22 cellular contexts compared by ENCODE assay signal in genomic region chr9:30713279-30713678, GRCh38.
"Had no signal": no experiment of that assay in that cellular context is flagged by ENCODE, and none has a peak within 500 bp of the region (broad histone marks: within the 10 kb centered on the region; RNA-seq: fewer than 3 reads in every experiment).

No MANE protein-coding gene starts in this region.

- H3K9me3 ChIP-seq: body of pancreas, colonic mucosa, esophagus muscularis mucosa, ovary, transverse colon, vagina had no signal

- H3K36me3 Mint-ChIP-seq: activated naive CD8-positive, alpha-beta T cell had no signal

- ATAC-seq: activated CD8-positive, alpha-beta T cell treated with anti-CD3 and anti-CD28 coated beads, Interleukin-2, amount 10 ng/mL, durations not matched to agents 7 days and 5 days; activated T-cell treated with anti-CD3 and anti-CD28 coated beads, Interleukin-2, amount 50 U/mL, for 72 hours; body of pancreas; left ventricle myocardium superior had no signal

- H3K4me3 ChIP-seq: body of pancreas, colonic mucosa, esophagus muscularis mucosa, ovary, transverse colon, vagina had no signal

- H3K4me1 Mint-ChIP-seq: activated B cell treated with CpG ODN at 0.5 μM for 24 hours; activated CD4-positive, alpha-beta T cell treated with anti-CD3 and anti-CD28 coated beads, Interleukin-2, amount 10 ng/mL, durations not matched to agents 24 days and 14 days; nephron progenitor cell had no signal

- H3K27ac ChIP-seq: body of pancreas, colonic mucosa, esophagus muscularis mucosa, ovary, transverse colon, vagina had no signal

- H3K36me3 ChIP-seq: colonic mucosa, esophagus muscularis mucosa, ovary, transverse colon, vagina had no signal

- H3K27ac Mint-ChIP-seq: activated B cell treated with CpG ODN at 0.5 μM for 24 hours; activated CD4-positive, alpha-beta T cell treated with anti-CD3 and anti-CD28 coated beads, Interleukin-2, amount 10 ng/mL, durations not matched to agents 24 days and 14 days; activated CD8-positive, alpha-beta T cell treated with anti-CD3 and anti-CD28 coated beads, Interleukin-2, amount 10 ng/mL, durations not matched to agents 7 days and 5 days; activated naive CD8-positive, alpha-beta T cell; activated T-cell treated with anti-CD3 and anti-CD28 coated beads, Interleukin-2, amount 50 U/mL, for 72 hours; nephron progenitor cell; T-helper 2 cell treated with Interferon-gamma antibody and Interleukin-4, amounts not matched to agents 5 μg/mL and 100 μg/mL, for 36 hours had no signal

- H3K27me3 Mint-ChIP-seq: activated B cell treated with CpG ODN at 0.5 μM for 24 hours; activated CD4-positive, alpha-beta T cell treated with anti-CD3 and anti-CD28 coated beads, Interleukin-2, amount 10 ng/mL, durations not matched to agents 24 days and 14 days; activated naive CD8-positive, alpha-beta T cell had no signal

- H3K4me3 Mint-ChIP-seq: activated B cell treated with CpG ODN at 0.5 μM for 24 hours; activated CD4-positive, alpha-beta T cell treated with anti-CD3 and anti-CD28 coated beads, Interleukin-2, amount 10 ng/mL, durations not matched to agents 24 days and 14 days; activated CD8-positive, alpha-beta T cell treated with anti-CD3 and anti-CD28 coated beads, Interleukin-2, amount 10 ng/mL, durations not matched to agents 7 days and 5 days; activated naive CD8-positive, alpha-beta T cell; activated T-cell treated with anti-CD3 and anti-CD28 coated beads, Interleukin-2, amount 50 U/mL, for 72 hours; nephron progenitor cell; T-helper 2 cell treated with Interferon-gamma antibody and Interleukin-4, amounts not matched to agents 5 μg/mL and 100 μg/mL, for 36 hours had no signal

- H3K4me1 ChIP-seq: body of pancreas, colonic mucosa, esophagus muscularis mucosa, transverse colon, vagina had no signal

- H3K9me3 Mint-ChIP-seq: activated B cell treated with CpG ODN at 0.5 μM for 24 hours; activated CD4-positive, alpha-beta T cell treated with anti-CD3 and anti-CD28 coated beads, Interleukin-2, amount 10 ng/mL, durations not matched to agents 24 days and 14 days; activated T-cell treated with anti-CD3 and anti-CD28 coated beads, Interleukin-2, amount 50 U/mL, for 72 hours; nephron progenitor cell; T-helper 2 cell treated with Interferon-gamma antibody and Interleukin-4, amounts not matched to agents 5 μg/mL and 100 μg/mL, for 36 hours had no signal

- DNase-seq: activated B cell treated with CpG ODN at 0.5 μM for 24 hours; activated CD4-positive, alpha-beta T cell treated with anti-CD3 and anti-CD28 coated beads, Interleukin-2, amount 10 ng/mL, durations not matched to agents 24 days and 14 days; activated CD8-positive, alpha-beta memory T cell treated with anti-CD3 and anti-CD28 coated beads, Interleukin-2, amount 50 U/mL, for 48 hours; activated CD8-positive, alpha-beta T cell treated with anti-CD3 and anti-CD28 coated beads, Interleukin-2, amount 10 ng/mL, durations not matched to agents 7 days and 5 days; activated gamma-delta T cell treated with Interleukin-2 at 50 U/mL for 16 hours; activated T-cell treated with anti-CD3 and anti-CD28 coated beads, Interleukin-2, amount 50 U/mL, for 72 hours; amniotic stem cell; body of pancreas; central memory CD4-positive, alpha-beta T cell; colonic mucosa; left ventricle myocardium superior; nephron progenitor cell; ovary; stimulated activated CD4-positive, alpha-beta T cell treated with anti-CD3 and anti-CD28 coated beads, Interleukin-15, amount 100 ng/mL, for 24 hours; stimulated activated CD4-positive, alpha-beta T cell treated with anti-CD3 and anti-CD28 coated beads, Interleukin-4, amount 100 ng/mL, for 1 hour; stimulated activated naive CD4-positive, alpha-beta T cell; substantia nigra; transverse colon had no signal

- H3K27me3 ChIP-seq: body of pancreas, colonic mucosa, esophagus muscularis mucosa, ovary, transverse colon, vagina had no signal
